In the genomic region with DNA sequence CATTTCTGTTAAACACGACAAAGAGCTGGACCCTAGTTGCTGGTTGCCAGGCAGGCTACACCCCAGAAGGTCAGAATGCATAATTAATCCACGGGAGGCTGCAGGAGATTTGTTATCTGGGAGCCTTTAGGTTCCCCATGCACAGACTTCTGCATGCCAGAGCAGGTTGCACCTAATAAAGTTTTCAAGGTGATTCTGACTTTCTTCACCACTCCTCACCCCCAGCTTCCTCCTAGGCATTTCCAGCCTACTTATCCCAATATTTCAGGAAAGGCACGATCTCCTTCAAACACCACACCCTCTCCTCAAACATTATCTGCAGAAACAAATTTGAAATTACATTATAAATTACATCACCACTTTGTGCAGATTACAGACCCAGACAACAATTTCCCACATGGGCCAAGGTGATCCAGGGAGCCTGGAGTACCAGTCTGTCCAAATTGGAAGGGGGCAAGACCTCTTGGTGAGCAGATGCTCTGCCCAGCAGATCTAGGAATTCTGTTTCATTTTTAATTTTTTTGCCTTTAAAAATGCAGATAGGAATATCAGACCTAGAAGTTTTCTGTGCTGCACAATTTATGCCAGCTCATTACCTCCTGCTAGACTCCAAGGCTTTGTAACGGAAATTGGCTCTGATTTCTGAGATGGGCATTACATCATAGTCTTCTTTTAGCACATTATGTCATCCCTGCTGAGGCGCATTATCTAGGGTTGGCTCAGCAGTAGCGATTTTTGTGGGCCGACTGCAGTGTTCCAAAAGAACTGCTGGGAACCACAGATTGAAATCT, we compare ENCODE assay signal across 10 cellular contexts.
DNase-seq lines count a peak whose midpoint lies in the region; ATAC-seq, FAIRE-seq and TF ChIP-seq lines count a peak whose summit lies in the region.
"Had no signal": no experiment of that assay in that cellular context is flagged by ENCODE, and none has a peak within 500 bp of the region (broad histone marks: within the 10 kb centered on the region; RNA-seq: fewer than 3 reads in every experiment).

No MANE protein-coding gene starts in this region.

- H3K79me2 ChIP-seq in HepG2 (ENCODE audit: insufficient read depth, low read length): no peaks in the 10 kb centered on the region

- FAIRE-seq in HepG2 (lab: Jason Lieb, UNC): no peak

- TF ChIP-seq RAD21 in liver (IDR thresholded peaks at IDR 0.05): peak; percentile 35 to 41
- TF ChIP-seq RAD21 in HepG2 (CRISPR knock-in tag; IDR thresholded peaks at IDR 0.05): no peak

- in situ Hi-C loops in HepG2 (cut with HindIII; ENCODE audit: extremely low pct_ligation_motif_present, low pct_unique_long_range_greater_than_20kb): no loop called here

- H3K36me3 ChIP-seq in liver (ENCODE audit: control insufficient read depth in 4 of 4, insufficient read depth in 3 of 4, low read depth in 1 of 4, low read length in 3 of 4) (no peaks in the 10 kb centered on the region), HepG2 (replicated peaks in 1 of 2; ENCODE audit: control insufficient read depth in 1 of 2, insufficient read depth in 2 of 2, low read length in 2 of 2) (no peaks in the 10 kb centered on the region), right lobe of liver (no peaks in the 10 kb centered on the region)

- TF ChIP-seq POLR2A in HepG2 (IDR thresholded peaks at IDR 0.05; ENCODE audit: insufficient read depth in 1 of 2, low read depth in 2 of 2, low read length in 2 of 2): no peak
- TF ChIP-seq POLR2A in right lobe of liver (IDR thresholded peaks at IDR 0.05): peak; percentile 24

- H3K9me3 ChIP-seq in liver (ENCODE audit: control insufficient read depth in 4 of 4, low read length in 3 of 4) (no peaks in the 10 kb centered on the region), HepG2 (ENCODE audit: low read length) (no peaks in the 10 kb centered on the region), right lobe of liver (no peaks in the 10 kb centered on the region)

- no peak overlapping the region for H3K4me3 Mint-ChIP-seq in central memory CD8-positive, alpha-beta T cell
- H3K4me3 Mint-ChIP-seq: activated naive CD8-positive, alpha-beta T cell had no signal

- peak overlapping the region; percentile 61 to 92 for H3K27ac ChIP-seq in liver (ENCODE audit: low read depth in 1 of 2, low read length in 2 of 2)
- no peak overlapping the region for H3K27ac ChIP-seq in HepG2 (ENCODE audit: extremely low read length, insufficient read depth, low read length)
- peak overlapping the region; percentile 35 to 62 (median 52) for H3K27ac ChIP-seq in right lobe of liver

- peaks cover 2% of the 10 kb centered on the region for H3K36me3 Mint-ChIP-seq in central memory CD8-positive, alpha-beta T cell (ENCODE audit: insufficient read depth)
- H3K36me3 Mint-ChIP-seq: activated naive CD8-positive, alpha-beta T cell had no signal

- no peak overlapping the region for H2AFZ ChIP-seq in HepG2 (ENCODE audit: low read length)

- no TSS peak for BruUV-seq in HepG2 (replicated peaks; lab: Mats Ljungman, UMichigan)

- no peak overlapping the region for H3K4me3 ChIP-seq in liver (ENCODE audit: low read depth in 1 of 3, low read length in 3 of 3)
- no peak overlapping the region for H3K4me3 ChIP-seq in HepG2 (replicated peaks in 1 of 3; ENCODE audit: insufficient read depth in 1 of 3, low read depth in 2 of 3, low read length in 3 of 3)
- H3K4me3 ChIP-seq in right lobe of liver: no peak overlapping the region

- intact Hi-C loops in HepG2 (cut with micrococcal nuclease; ENCODE audit: unreplicated experiment): no loop called here
- intact Hi-C loops in right lobe of liver (cut with DNase I): no loop called here

- WGBS in liver: 41% methylated on average over 7 of the region's 7 CpGs
- 8% methylated on average over 7 of the region's 7 CpGs for WGBS in HepG2 (ENCODE audit: low lambda C conversion rate)
- WGBS in right lobe of liver (ENCODE audit: insufficient coverage, low coverage, low lambda C conversion rate, missing lambda C conversion rate): 29% methylated on average over 7 of the region's 7 CpGs

- DNase-seq in HepG2 (ENCODE audit: low spot score): no peak
- no peak for DNase-seq in central memory CD8-positive, alpha-beta T cell (ENCODE audit: low spot score in 2 of 2)
- no peak for DNase-seq in right lobe of liver
- DNase-seq in cortex of kidney (lab: John Stamatoyannopoulos, UW): no peak
- no peak for DNase-seq in NK-92 (lab: John Stamatoyannopoulos, UW; ENCODE audit: unreplicated experiment)
- DNase-seq: DMS79 had no signal

- no peaks in the 10 kb centered on the region for H4K20me1 ChIP-seq in HepG2 (ENCODE audit: insufficient read depth, low read length)

- H3K4me2 ChIP-seq in HepG2 (ENCODE audit: low read depth, low read length): no peak overlapping the region

- no peaks in the 10 kb centered on the region for H3K27me3 Mint-ChIP-seq in central memory CD8-positive, alpha-beta T cell
- H3K27me3 Mint-ChIP-seq: activated naive CD8-positive, alpha-beta T cell had no signal

- CTCF ChIA-PET in HepG2 (lab: Yijun Ruan, JAX; ENCODE audit: low intra/inter-chr PET ratio, low total read pairs): no interaction called here

- H3K27ac Mint-ChIP-seq in central memory CD8-positive, alpha-beta T cell (ENCODE audit: low read depth): no peak overlapping the region
- H3K27ac Mint-ChIP-seq: activated naive CD8-positive, alpha-beta T cell had no signal

- H3K9me3 Mint-ChIP-seq in central memory CD8-positive, alpha-beta T cell: no peaks in the 10 kb centered on the region

- TF ChIP-seq CTCF in liver (IDR thresholded peaks at IDR 0.05; ENCODE audit: low read depth, low read length, missing input control) (no peak), HepG2 (CRISPR knock-in tag; IDR thresholded peaks at IDR 0.05) (no peak), right lobe of liver (IDR thresholded peaks at IDR 0.05) (no peak)

- H3K4me1 ChIP-seq in liver (ENCODE audit: control insufficient read depth in 4 of 4, insufficient read depth in 4 of 4, low read length in 3 of 4): peaks cover 0 to 4% (median 0%) of the 10 kb centered on the region in 4 donors
- H3K4me1 ChIP-seq in HepG2 (ENCODE audit: insufficient read depth, low read length): no peaks in the 10 kb centered on the region
- H3K4me1 ChIP-seq in right lobe of liver: peaks cover 0 to 11% (median 0%) of the 10 kb centered on the region in 4 donors

- H3K9ac ChIP-seq in liver (ENCODE audit: low read depth in 1 of 2, low read length in 2 of 2) (no peak overlapping the region), HepG2 (ENCODE audit: insufficient read depth, low read depth, low read length) (no peak overlapping the region)

- TF ChIP-seq EP300 in HepG2 (IDR thresholded peaks at IDR 0.05; ENCODE audit: low read depth in 2 of 2, low read length in 2 of 2) (no peak), HepG2 (CRISPR knock-in tag; IDR thresholded peaks at IDR 0.05; ENCODE audit: borderline replicate concordance) (no peak)

- H3K4me1 Mint-ChIP-seq in central memory CD8-positive, alpha-beta T cell: peaks cover 21% of the 10 kb centered on the region

- ATAC-seq in HepG2 (no peak), right lobe of liver (peak; percentile 77 to 95 (median 86)), GM18498 (IDR thresholded peaks at IDR 0.05; ENCODE audit: unreplicated experiment) (no peak), GM18907 (IDR thresholded peaks at IDR 0.05; ENCODE audit: unreplicated experiment) (no peak)
- ATAC-seq in central memory CD8-positive, alpha-beta T cell (replicated peaks; ENCODE audit: extremely low read depth, poor library complexity, severe bottlenecking): peak; percentile 32

- POLR2A ChIA-PET in HepG2 (lab: Yijun Ruan, JAX): no interaction called here

- no peaks in the 10 kb centered on the region for H3K27me3 ChIP-seq in liver (ENCODE audit: control insufficient read depth in 4 of 4, insufficient read depth in 4 of 4, low read length in 3 of 4)
- no peaks in the 10 kb centered on the region for H3K27me3 ChIP-seq in HepG2 (ENCODE audit: control insufficient read depth in 1 of 2, insufficient read depth in 2 of 2, low read length in 2 of 2)
- H3K27me3 ChIP-seq in right lobe of liver: no peaks in the 10 kb centered on the region

TF ChIP-seq in liver, 16 proteins besides CTCF, POLR2A, EP300 and RAD21:
- no peak for TF ChIP-seq GABPA (IDR thresholded peaks at IDR 0.05 in 1 of 2, conservative IDR thresholded peaks at IDR 0.05 in 1 of 2)
- no peak for TF ChIP-seq HNF4A (conservative IDR thresholded peaks at IDR 0.05)
- TF ChIP-seq, protein P1, sequence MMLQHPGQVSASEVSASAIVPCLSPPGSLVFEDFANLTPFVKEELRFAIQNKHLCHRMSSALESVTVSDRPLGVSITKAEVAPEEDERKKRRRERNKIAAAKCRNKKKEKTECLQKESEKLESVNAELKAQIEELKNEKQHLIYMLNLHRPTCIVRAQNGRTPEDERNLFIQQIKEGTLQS (IDR thresholded peaks at IDR 0.05): peak; percentile 41
- TF ChIP-seq JUND (IDR thresholded peaks at IDR 0.05): peak; percentile 88 to 94

Comparison
In these comparisons a context has a peak if more than half of its experiments do, and no peak if none do; other contexts are left out.
1. ATAC-seq: peak in central memory CD8-positive, alpha-beta T cell (single experiment) and right lobe of liver (4 of 4); none in HepG2 (single experiment), GM18498 (single experiment) and GM18907 (single experiment).